21 cellular contexts compared by ENCODE assay signal in the genomic region with DNA sequence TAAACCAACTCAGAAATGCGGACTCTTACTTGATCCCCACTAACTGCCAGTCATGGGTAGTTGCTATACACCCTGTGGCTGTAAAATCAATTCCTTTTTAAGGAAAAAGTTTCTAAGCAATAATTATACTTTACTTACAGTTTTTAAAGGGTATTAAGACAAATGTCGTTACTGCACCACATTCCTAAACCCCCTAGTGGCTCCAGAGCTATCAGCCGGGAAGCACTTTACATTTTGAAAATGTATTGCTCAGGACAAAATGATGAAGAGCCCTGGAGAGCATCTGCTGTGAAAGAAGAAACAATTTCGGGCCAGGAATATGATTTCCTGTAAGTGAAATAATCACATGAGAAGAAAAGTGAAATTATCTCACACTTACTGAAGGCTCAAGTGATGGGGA. TPM values are rescaled to one million over a fixed set of nuclear protein-coding genes. Genes with fewer than 3 reads are reported as not detected.
A peak's percentile ranks its signal among the peaks of the same experiment; 100 is the strongest.
DNase-seq lines count a peak whose midpoint lies in the region; ATAC-seq and TF ChIP-seq lines count a peak whose summit lies in the region.
"Had no signal": no experiment of that assay in that cellular context is flagged by ENCODE, and none has a peak within 500 bp of the region (broad histone marks: within the 10 kb centered on the region; RNA-seq: fewer than 3 reads in every experiment).

No MANE protein-coding gene starts in this region.

- H3K27ac Mint-ChIP-seq in H9: no peak overlapping the region
- no peak overlapping the region for H3K27ac Mint-ChIP-seq in neural progenitor cell
- H3K27ac Mint-ChIP-seq: CD4-positive, alpha-beta memory T cell; HFFc6 had no signal

- no peaks in the 10 kb centered on the region for H3K36me3 ChIP-seq in A673 (ENCODE audit: insufficient read depth, low read length, poor library complexity, severe bottlenecking)
- no peaks in the 10 kb centered on the region for H3K36me3 ChIP-seq in neural progenitor cell
- H3K36me3 ChIP-seq: BE2C; BLaER1 treated with 17β-estradiol and CSF1 and Interleukin-3, amounts not matched to agents 10 nM and 100 nM; HAP-1 had no signal

- WGBS in H9 (ENCODE audit: extremely low coverage, insufficient read length, low lambda C conversion rate): no CpG with 5 or more reads among the region's 4 CpGs

- no peak overlapping the region for H3K4me2 ChIP-seq in H9 (ENCODE audit: insufficient read depth, insufficient read length, low read length)
- no peak overlapping the region for H3K4me2 ChIP-seq in neural progenitor cell
- H3K4me2 ChIP-seq: BLaER1 treated with 17β-estradiol and CSF1 and Interleukin-3, amounts not matched to agents 10 nM and 100 nM had no signal

- BruUV-seq in A673 (replicated peaks; lab: Mats Ljungman, UMichigan): no TSS peak

- no peaks in the 10 kb centered on the region for H3K23me2 ChIP-seq in H9 (ENCODE audit: insufficient read length, low read depth, low read length, poor library complexity, severe bottlenecking)

- no peaks in the 10 kb centered on the region for H3K9me3 ChIP-seq in A673 (ENCODE audit: low read depth, low read length, poor library complexity, severe bottlenecking)
- H3K9me3 ChIP-seq in H9 (ENCODE audit: control insufficient read depth, low read depth, low read length): no peaks in the 10 kb centered on the region
- no peaks in the 10 kb centered on the region for H3K9me3 ChIP-seq in neural progenitor cell (ENCODE audit: low read depth)
- H3K9me3 ChIP-seq: BE2C; BLaER1 treated with 17β-estradiol and CSF1 and Interleukin-3, amounts not matched to agents 10 nM and 100 nM; HAP-1 had no signal

- H4K91ac ChIP-seq in H9 (ENCODE audit: insufficient read length, low read depth, low read length): no peak overlapping the region

- no peak for ATAC-seq in stimulated activated naive CD8-positive, alpha-beta T cell treated with anti-CD3 and anti-CD28 coated beads, Interleukin-15, Interleukin-2, amounts not matched to agents 100 U/mL and 50 U/mL, for 24 hours
- ATAC-seq: GM12878 had no signal

- no peak overlapping the region for H3K27ac ChIP-seq in A673 (ENCODE audit: low read depth, low read length, poor library complexity, severe bottlenecking)
- H3K27ac ChIP-seq in H9 (ENCODE audit: insufficient read length, low read depth, low read length): no peak overlapping the region
- H3K27ac ChIP-seq in neural progenitor cell: no peak overlapping the region
- H3K27ac ChIP-seq: 22Rv1; BLaER1 treated with 17β-estradiol and CSF1 and Interleukin-3, amounts not matched to agents 10 nM and 100 nM had no signal

- intact Hi-C loops in A673 (cut with micrococcal nuclease; ENCODE audit: unreplicated experiment): no loop called here

- H3K27me3 Mint-ChIP-seq in H9 (ENCODE audit: low read depth) (no peaks in the 10 kb centered on the region), neural progenitor cell (ENCODE audit: insufficient read depth, low read depth) (no peaks in the 10 kb centered on the region)
- H3K27me3 Mint-ChIP-seq: CD4-positive, alpha-beta memory T cell had no signal

- no peak overlapping the region for H2BK120ac ChIP-seq in H9 (ENCODE audit: low read depth, low read length, poor library complexity, severe bottlenecking)

- peak; percentile 41; the same call in 1 of the 2 replicates for TF ChIP-seq CTCF in A673 (conservative IDR thresholded peaks at IDR 0.05; ENCODE audit: low read depth, low read length)
- peak; percentile 51 for TF ChIP-seq CTCF in H9 (conservative IDR thresholded peaks at IDR 0.05)
- TF ChIP-seq CTCF in fibroblast of mammary gland (conservative IDR thresholded peaks at IDR 0.05; ENCODE audit: control insufficient read depth, insufficient read depth, low read depth, low read length): peak; percentile 3
- TF ChIP-seq CTCF in neural progenitor cell (IDR thresholded peaks at IDR 0.05): peak; percentile 27

- no peak overlapping the region for H3K4ac ChIP-seq in H9 (ENCODE audit: low read depth, low read length)

- H3K79me2 ChIP-seq in H9 (ENCODE audit: insufficient read depth, low read length) (no peaks in the 10 kb centered on the region), neural progenitor cell (ENCODE audit: low read depth) (no peaks in the 10 kb centered on the region)

- H3K4me3 Mint-ChIP-seq in H9: no peak overlapping the region
- no peak overlapping the region for H3K4me3 Mint-ChIP-seq in neural progenitor cell
- H3K4me3 Mint-ChIP-seq: CD4-positive, alpha-beta memory T cell; HFFc6 had no signal

- H4K20me1 ChIP-seq in H9 (ENCODE audit: control insufficient read depth, insufficient read depth, insufficient read length): no peaks in the 10 kb centered on the region
- no peaks in the 10 kb centered on the region for H4K20me1 ChIP-seq in neural progenitor cell (ENCODE audit: low read depth)
- H4K20me1 ChIP-seq: BLaER1 treated with 17β-estradiol and CSF1 and Interleukin-3, amounts not matched to agents 10 nM and 100 nM had no signal

- no peaks in the 10 kb centered on the region for H3K79me1 ChIP-seq in H9 (ENCODE audit: insufficient read depth, low read depth, low read length, poor library complexity, severe bottlenecking)

- H2BK5ac ChIP-seq in H9 (ENCODE audit: insufficient read length, low read length): no peak overlapping the region

- H3T11ph ChIP-seq in H9 (ENCODE audit: low read length): no peak overlapping the region

- H3K4me1 Mint-ChIP-seq in H9 (peaks cover 8 to 11% of the 10 kb centered on the region in 2 experiments), neural progenitor cell (peaks cover 17% of the 10 kb centered on the region)
- H3K4me1 Mint-ChIP-seq: CD4-positive, alpha-beta memory T cell had no signal

- H3K18ac ChIP-seq in H9 (ENCODE audit: insufficient read length, low read depth, low read length): no peak overlapping the region

- H3K4me3 ChIP-seq in A673 (ENCODE audit: low read depth, low read length, poor library complexity, severe bottlenecking) (no peak overlapping the region), fibroblast of mammary gland (ENCODE audit: control insufficient read depth, low read depth, low read length) (no peak overlapping the region), neural progenitor cell (no peak overlapping the region)
- H3K4me3 ChIP-seq: BLaER1 treated with 17β-estradiol and CSF1 and Interleukin-3, amounts not matched to agents 10 nM and 100 nM; GM12878; HAP-1 had no signal

- H3K9me3 Mint-ChIP-seq in H9 (peaks cover 0 to 2% of the 10 kb centered on the region in 2 experiments; a peak in 1 of 5 replicates), neural progenitor cell (peaks cover 6% of the 10 kb centered on the region)

- H2AFZ ChIP-seq in H9 (ENCODE audit: low read length) (no peak overlapping the region), neural progenitor cell (replicated peaks) (no peak overlapping the region)

- no peak overlapping the region for H2BK20ac ChIP-seq in H9 (ENCODE audit: low read depth, low read length, poor library complexity, severe bottlenecking)

- H3K56ac ChIP-seq in H9 (ENCODE audit: insufficient read length, low read depth, low read length): no peak overlapping the region

- H4K8ac ChIP-seq in H9 (replicated peaks; ENCODE audit: insufficient read length, low read depth, low read length): no peak overlapping the region

- no peaks in the 10 kb centered on the region for H3K27me3 ChIP-seq in A673 (replicated peaks; ENCODE audit: insufficient read depth, low read depth, low read length, poor library complexity)
- H3K27me3 ChIP-seq in H9 (ENCODE audit: insufficient read depth, low read length): no peaks in the 10 kb centered on the region
- no peaks in the 10 kb centered on the region for H3K27me3 ChIP-seq in neural progenitor cell
- H3K27me3 ChIP-seq: BE2C; BLaER1 treated with 17β-estradiol and CSF1 and Interleukin-3, amounts not matched to agents 10 nM and 100 nM had no signal

- H3K4me1 ChIP-seq in A673 (ENCODE audit: insufficient read depth, low read length, poor library complexity, severe bottlenecking) (peaks cover 25% of the 10 kb centered on the region), H9 (ENCODE audit: insufficient read depth, low read length) (no peaks in the 10 kb centered on the region; the same call in 1 of the 2 replicates), neural progenitor cell (no peaks in the 10 kb centered on the region)
- H3K4me1 ChIP-seq: BLaER1 treated with 17β-estradiol and CSF1 and Interleukin-3, amounts not matched to agents 10 nM and 100 nM had no signal

- DNase-seq in A673 (ENCODE audit: low spot score): peak; percentile 34
- no peak for DNase-seq in H9
- DNase-seq in fibroblast of mammary gland (ENCODE audit: low read depth): no peak
- DNase-seq in neural progenitor cell (ENCODE audit: low spot score): no peak
- DNase-seq in stimulated activated naive CD8-positive, alpha-beta T cell treated with anti-CD3 and anti-CD28 coated beads, Interleukin-15, Interleukin-2, amounts not matched to agents 100 U/mL and 50 U/mL, for 24 hours: no peak
- DNase-seq in GM03348 (ENCODE audit: low spot score): no peak
- DNase-seq in hippocampal formation (lab: John Stamatoyannopoulos, UW): no peak
- DNase-seq in islet precursor cell: no peak
- DNase-seq: ACHN; AML-193; BE2C; Calu3; CD4-positive, alpha-beta memory T cell; COR-L47; DMS153; DND-41; HFFc6 had no signal

- CTCF ChIA-PET in A673 (lab: Charles Lee): no interaction called here

- peaks cover 0 to 4% (median 3%) of the 10 kb centered on the region in 3 experiments; a peak in 3 of 7 replicates for H3K36me3 Mint-ChIP-seq in H9 (ENCODE audit: insufficient read depth in 1 of 3, low read depth in 3 of 3)
- peaks cover 9% of the 10 kb centered on the region for H3K36me3 Mint-ChIP-seq in neural progenitor cell
- H3K36me3 Mint-ChIP-seq: CD4-positive, alpha-beta memory T cell had no signal

- H2BK12ac ChIP-seq in H9 (ENCODE audit: insufficient read length, low read depth, low read length): no peak overlapping the region

- no peaks in the 10 kb centered on the region for H3F3A ChIP-seq in neural progenitor cell (ENCODE audit: low read depth)

- H3K9ac ChIP-seq in H9 (ENCODE audit: extremely low read depth, insufficient read length, low read length) (no peak overlapping the region), neural progenitor cell (no peak overlapping the region)
- H3K9ac ChIP-seq: BLaER1 treated with 17β-estradiol and CSF1 and Interleukin-3, amounts not matched to agents 10 nM and 100 nM had no signal

- H4K5ac ChIP-seq in H9 (ENCODE audit: insufficient read length, low read depth, low read length): no peak overlapping the region

- H3K14ac ChIP-seq in H9 (ENCODE audit: insufficient read depth, low read length): no peak overlapping the region

- POLR2A ChIA-PET in A673 (lab: Charles Lee; ENCODE audit: low non-redundant PET): no interaction called here

- H2BK15ac ChIP-seq in H9 (ENCODE audit: low read depth, low read length): no peak overlapping the region

- no peak overlapping the region for H3K23ac ChIP-seq in H9 (ENCODE audit: insufficient read length, low read depth, low read length)

- no peak overlapping the region for H2AK5ac ChIP-seq in H9 (ENCODE audit: insufficient read length, low read length)

RNA-seq across cellular contexts. Expression of gene DCLK1, which starts 36.7 kb away (rescaled TPM):
- 11.2 and 15.7 TPM in 2 replicates for total RNA-seq in A673 (2021)
- 35.8 and 36.2 TPM in 2 replicates for total RNA-seq in H9 (2021)
- total RNA-seq in neural progenitor cell (ENCODE audit: low replicate concordance): 5.3 and 6.4 TPM in 2 replicates
- total RNA-seq: Calu3; CD4-positive, alpha-beta memory T cell; GM12878; HFFc6 had no signal
